In the genomic region with DNA sequence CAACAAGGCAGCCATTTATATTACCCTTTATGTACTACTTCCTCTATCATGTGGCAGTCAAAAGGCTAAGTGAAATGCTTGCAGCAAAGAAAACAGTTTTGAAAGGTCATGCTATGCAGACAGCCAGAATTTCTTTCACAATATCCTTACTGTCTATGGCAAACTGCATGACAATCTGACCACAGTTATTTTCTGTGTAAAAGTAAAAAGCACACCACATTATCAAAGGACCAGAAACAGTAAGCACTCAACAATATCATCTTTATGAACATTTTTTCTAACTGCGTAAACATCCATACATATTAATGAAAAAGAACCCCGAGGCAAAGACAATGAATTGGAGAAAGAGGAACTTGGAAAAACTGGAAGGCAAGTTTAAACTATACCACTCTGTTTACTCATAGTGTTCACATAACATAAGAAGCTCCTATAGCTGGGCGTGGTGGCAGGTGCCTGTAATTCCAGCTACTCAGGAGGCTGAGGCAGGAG, we compare ENCODE assay signal across 12 cellular contexts.
DNase-seq lines count a peak whose midpoint lies in the region; ATAC-seq and TF ChIP-seq lines count a peak whose summit lies in the region.
"Had no signal": no experiment of that assay in that cellular context is flagged by ENCODE, and none has a peak within 500 bp of the region (broad histone marks: within the 10 kb centered on the region; RNA-seq: fewer than 3 reads in every experiment).

No MANE protein-coding gene starts in this region.

- no peak for TF ChIP-seq CTCF in AG09319 (IDR thresholded peaks at IDR 0.05; ENCODE audit: low read depth, low read length)

- DNase-seq in AG09319 (ENCODE audit: extremely low read depth, low read depth) = peak; percentile 49
- DNase-seq in HuH-7 (ENCODE audit: low spot score) = peak; percentile 30
- DNase-seq in amniotic stem cell (lab: John Stamatoyannopoulos, UW) = peak; percentile 6
- DNase-seq in left kidney (ENCODE audit: low read depth, low spot score) = peak; percentile 5
- DNase-seq in NCI-H1048 (lab: John Stamatoyannopoulos, UW) = no peak
- no peak for DNase-seq in NCI-H1436 (lab: John Stamatoyannopoulos, UW)
- DNase-seq in cerebellar nuclear complex (lab: John Stamatoyannopoulos, UW) = no peak
- DNase-seq: activated CD4-positive, alpha-beta T cell treated with anti-CD3 and anti-CD28 coated beads for 48 hours; DMS79 treated with DMSO at 0.1 percent for 48 hours; NCI-H1694 treated with DMSO at 0.1 percent for 48 hours had no signal

- ATAC-seq in HG03045 (IDR thresholded peaks at IDR 0.05; ENCODE audit: unreplicated experiment) = no peak
- ATAC-seq: HCT116 had no signal

Comparison
In these comparisons a context has a peak if more than half of its experiments do, and no peak if none do; other contexts are left out.
1. DNase-seq: peak in AG09319 (single experiment), HuH-7 (single experiment), amniotic stem cell (single experiment) and left kidney (single experiment); none in NCI-H1048 (single experiment), NCI-H1436 (single experiment) and cerebellar nuclear complex (0 of 2).